In genomic region chr10:17386616-17387075, GRCh38 we compare ENCODE assay signal across 15 cellular contexts.
DNase-seq lines count a peak whose midpoint lies in the region; ATAC-seq and TF ChIP-seq lines count a peak whose summit lies in the region.
"Had no signal": no experiment of that assay in that cellular context is flagged by ENCODE, and none has a peak within 500 bp of the region (broad histone marks: within the 10 kb centered on the region; RNA-seq: fewer than 3 reads in every experiment).

No MANE protein-coding gene starts in this region.

- no peak overlapping the region for H3K27ac ChIP-seq in gastroesophageal sphincter

- peak overlapping the region in 2 of 10 donors; percentile 43 to 76 for H3K27ac Mint-ChIP-seq in naive thymus-derived CD8-positive, alpha-beta T cell

- H3K27me3 Mint-ChIP-seq in naive thymus-derived CD8-positive, alpha-beta T cell: no peaks in the 10 kb centered on the region
- H3K27me3 Mint-ChIP-seq: IgD-negative memory B cell had no signal

- H3K9me3 ChIP-seq in gastroesophageal sphincter: no peaks in the 10 kb centered on the region

- TF ChIP-seq EP300 in gastroesophageal sphincter (IDR thresholded peaks at IDR 0.05): no peak

- H3K36me3 ChIP-seq in gastroesophageal sphincter: no peaks in the 10 kb centered on the region

- ATAC-seq in gastroesophageal sphincter (peak; percentile 25), GM21381 (IDR thresholded peaks at IDR 0.05; ENCODE audit: unreplicated experiment) (no peak)
- ATAC-seq in naive thymus-derived CD8-positive, alpha-beta T cell: no peak

- WGBS in gastroesophageal sphincter (ENCODE audit: low coverage in 1 of 2), 2 donors: 88 to 97% methylated on average over 10 to 12 of the region's 15 CpGs

- H3K9me3 Mint-ChIP-seq in naive thymus-derived CD8-positive, alpha-beta T cell: peaks cover 0 to 2% (median 0%) of the 10 kb centered on the region in 9 donors
- H3K9me3 Mint-ChIP-seq: immature natural killer cell had no signal

- H3K4me1 Mint-ChIP-seq in naive thymus-derived CD8-positive, alpha-beta T cell: no peaks in the 10 kb centered on the region
- H3K4me1 Mint-ChIP-seq: IgD-negative memory B cell, immature natural killer cell had no signal

- peaks cover 3 to 37% (median 3%) of the 10 kb centered on the region in 3 donors for H3K4me1 ChIP-seq in gastroesophageal sphincter

- POLR2A ChIA-PET in naive thymus-derived CD8-positive, alpha-beta T cell (lab: Charles Lee): no interaction called here

- H3K27me3 ChIP-seq in gastroesophageal sphincter: no peaks in the 10 kb centered on the region

- no peak for TF ChIP-seq CTCF in gastroesophageal sphincter (IDR thresholded peaks at IDR 0.05)

- no peaks in the 10 kb centered on the region for H3K36me3 Mint-ChIP-seq in naive thymus-derived CD8-positive, alpha-beta T cell
- H3K36me3 Mint-ChIP-seq: IgD-negative memory B cell had no signal

- no peak for TF ChIP-seq POLR2A in gastroesophageal sphincter (IDR thresholded peaks at IDR 0.05)

- DNase-seq in COLO668 (lab: John Stamatoyannopoulos, UW; ENCODE audit: unreplicated experiment): peak; percentile 94
- peak; percentile 71 for DNase-seq in NCI-H1436 treated with DMSO at 0.1 percent for 48 hours (lab: John Stamatoyannopoulos, UW)
- DNase-seq in RPMI8226: peak; percentile 97
- DNase-seq in NCI-H82 (lab: John Stamatoyannopoulos, UW): no peak
- DNase-seq in naive thymus-derived CD8-positive, alpha-beta T cell: no peak
- DNase-seq in stimulated activated naive CD4-positive, alpha-beta T cell (lab: John Stamatoyannopoulos, UW): no peak
- DNase-seq: activated CD4-positive, alpha-beta T cell treated with anti-CD3 and anti-CD28 coated beads for 4 hours; activated T-cell treated with anti-CD3 and anti-CD28 coated beads, Interleukin-2, amount 50 U/mL, for 1 hour; foreskin fibroblast; immature natural killer cell; NCI-H1694; SW 1271 had no signal

- H3K4me3 Mint-ChIP-seq in naive thymus-derived CD8-positive, alpha-beta T cell: no peak overlapping the region
- H3K4me3 Mint-ChIP-seq: IgD-negative memory B cell, immature natural killer cell had no signal

- H3K4me3 ChIP-seq in gastroesophageal sphincter: no peak overlapping the region

Comparison
In these comparisons a context has a peak if more than half of its experiments do, and no peak if none do; other contexts are left out.
1. DNase-seq: peak in COLO668 (single experiment), NCI-H1436 treated with DMSO at 0.1 percent for 48 hours (single experiment) and RPMI8226 (single experiment); none in NCI-H82 (single experiment), naive thymus-derived CD8-positive, alpha-beta T cell (0 of 10) and stimulated activated naive CD4-positive, alpha-beta T cell (0 of 6).